9 cellular contexts compared by ENCODE assay signal in the genomic region with DNA sequence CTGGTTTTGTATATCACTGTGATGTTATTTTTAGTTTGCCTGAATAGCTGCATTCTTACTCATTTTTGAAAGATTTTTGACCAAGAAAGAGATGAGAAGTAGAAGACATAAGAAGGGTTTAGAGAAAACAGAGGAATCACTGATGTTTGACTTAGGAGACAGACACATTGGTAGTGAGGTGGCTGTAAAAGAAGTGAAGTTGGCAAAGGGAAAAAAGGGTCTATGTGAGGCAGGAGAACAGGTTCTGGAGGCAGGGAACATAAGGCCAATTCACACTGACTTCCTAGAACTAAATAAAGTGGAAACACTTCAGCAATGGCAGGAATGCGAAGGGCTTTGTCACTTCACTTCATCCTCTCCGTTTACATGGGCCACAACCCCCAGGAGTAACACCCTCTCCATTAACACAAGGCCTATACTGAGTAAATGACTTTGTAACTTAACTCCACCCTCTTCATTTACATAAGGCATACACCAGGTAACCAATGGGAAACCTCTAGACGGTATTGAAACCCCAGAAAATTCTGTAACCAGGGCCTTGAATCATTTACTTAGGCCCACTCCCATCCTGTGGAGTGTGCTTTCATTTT. TPM values are rescaled to one million over a fixed set of nuclear protein-coding genes. Genes with fewer than 3 reads are reported as not detected.
DNase-seq lines count a peak whose midpoint lies in the region; ATAC-seq and TF ChIP-seq lines count a peak whose summit lies in the region.
"Had no signal": no experiment of that assay in that cellular context is flagged by ENCODE, and none has a peak within 500 bp of the region (broad histone marks: within the 10 kb centered on the region; RNA-seq: fewer than 3 reads in every experiment).

No MANE protein-coding gene starts in this region.

- no peak overlapping the region for H3K9ac ChIP-seq in MM.1S (ENCODE audit: low read length)

- H3K9me3 ChIP-seq in heart left ventricle (no peaks in the 10 kb centered on the region), MM.1S (replicated peaks; ENCODE audit: insufficient read depth, low read length) (no peaks in the 10 kb centered on the region)

- H3K79me2 ChIP-seq in MM.1S (ENCODE audit: low read length), result no peaks in the 10 kb centered on the region

- no peaks in the 10 kb centered on the region for H4K20me1 ChIP-seq in MM.1S (ENCODE audit: insufficient read depth, low read length)

- DNase-seq in iPS-NIHi7 (ENCODE audit: extremely low spot score) (peak; percentile 60), NOMO-1 treated with dmso at 0.1 percent for 144 hours (lab: John Stamatoyannopoulos, UW; ENCODE audit: unreplicated experiment) (no peak), heart left ventricle (no peak), sciatic nerve (ENCODE audit: low spot score) (no peak), MM.1S (no peak)
- DNase-seq: NCI-H774 had no signal

- no peak for TF ChIP-seq CTCF in heart left ventricle (IDR thresholded peaks at IDR 0.05)
- TF ChIP-seq CTCF in MM.1S (IDR thresholded peaks at IDR 0.05; ENCODE audit: low read length), result no peak

- no peaks in the 10 kb centered on the region for H3K27me3 ChIP-seq in heart left ventricle
- H3K27me3 ChIP-seq in MM.1S (replicated peaks; ENCODE audit: insufficient read depth, low read length), result no peaks in the 10 kb centered on the region

- WGBS in heart left ventricle, 4 donors, result 72 to 81% (median 76%) methylated on average over 3 of the region's 3 CpGs

- H3K4me2 ChIP-seq in MM.1S (ENCODE audit: low read depth, low read length), result no peak overlapping the region

- TF ChIP-seq POLR2A in heart left ventricle (IDR thresholded peaks at IDR 0.05), result no peak

- H3K4me1 ChIP-seq in heart left ventricle, result peaks cover 0 to 14% (median 0%) of the 10 kb centered on the region in 12 donors
- peaks cover 7% of the 10 kb centered on the region; the same call in 1 of the 2 replicates for H3K4me1 ChIP-seq in MM.1S (ENCODE audit: low read length)

- no peaks in the 10 kb centered on the region for H3F3A ChIP-seq in MM.1S (ENCODE audit: insufficient read depth, low read length)

- peaks cover 0 to 70% (median 0%) of the 10 kb centered on the region in 9 donors for H3K36me3 ChIP-seq in heart left ventricle
- 0 out of 2 replicates have a peak, but pooled peaks cover 4% of the 10 kb centered on the region for H3K36me3 ChIP-seq in MM.1S (replicated peaks; ENCODE audit: insufficient read depth, low read length)

- H3K27ac ChIP-seq in heart left ventricle, result peak overlapping the region in 2 of 12 donors; percentile 32 to 68
- H3K27ac ChIP-seq in MM.1S (ENCODE audit: low read length), result no peak overlapping the region

- H3K9me2 ChIP-seq in MM.1S (replicated peaks; ENCODE audit: insufficient read depth, low read length), result no peaks in the 10 kb centered on the region

- intact Hi-C loops in heart left ventricle (cut with DNase I) (no loop called here), sciatic nerve (cut with DNase I) (no loop called here)

- no peak overlapping the region for H2AFZ ChIP-seq in MM.1S (ENCODE audit: low read length)

- H3K4me3 ChIP-seq in heart left ventricle, result no peak overlapping the region
- no peak overlapping the region for H3K4me3 ChIP-seq in MM.1S (ENCODE audit: low read length)

- ATAC-seq in GM18499 (IDR thresholded peaks at IDR 0.05; ENCODE audit: insufficient read depth, unreplicated experiment) (peak; percentile 54), GM21447 (IDR thresholded peaks at IDR 0.05; ENCODE audit: unreplicated experiment) (peak; percentile 77), HG03432 (IDR thresholded peaks at IDR 0.05; ENCODE audit: unreplicated experiment) (peak; percentile 70), heart left ventricle (no peak), sciatic nerve (no peak)

RNA-seq across cellular contexts. Expression of a gene that starts 36.6 kb away (rescaled TPM):
- total RNA-seq in heart left ventricle, result 100 to 1,000 TPM in 1 of 9 donors, 10 to 100 TPM in 8; 11.9 to 289 (median 19.2) TPM
- polyA plus RNA-seq in heart left ventricle, result 10 to 100 TPM in 1 of 2 donors, 1 to 10 TPM in 1; 8.9 to 92.3 TPM
- 85.2 TPM for total RNA-seq in sciatic nerve

Comparison
In these comparisons a context has a peak if more than half of its experiments do, and no peak if none do; other contexts are left out.
1. ATAC-seq: peak in GM18499 (single experiment), GM21447 (single experiment) and HG03432 (single experiment); none in heart left ventricle (0 of 4) and sciatic nerve (single experiment).